ENCODE assay signal across 23 cellular contexts in the genomic region with DNA sequence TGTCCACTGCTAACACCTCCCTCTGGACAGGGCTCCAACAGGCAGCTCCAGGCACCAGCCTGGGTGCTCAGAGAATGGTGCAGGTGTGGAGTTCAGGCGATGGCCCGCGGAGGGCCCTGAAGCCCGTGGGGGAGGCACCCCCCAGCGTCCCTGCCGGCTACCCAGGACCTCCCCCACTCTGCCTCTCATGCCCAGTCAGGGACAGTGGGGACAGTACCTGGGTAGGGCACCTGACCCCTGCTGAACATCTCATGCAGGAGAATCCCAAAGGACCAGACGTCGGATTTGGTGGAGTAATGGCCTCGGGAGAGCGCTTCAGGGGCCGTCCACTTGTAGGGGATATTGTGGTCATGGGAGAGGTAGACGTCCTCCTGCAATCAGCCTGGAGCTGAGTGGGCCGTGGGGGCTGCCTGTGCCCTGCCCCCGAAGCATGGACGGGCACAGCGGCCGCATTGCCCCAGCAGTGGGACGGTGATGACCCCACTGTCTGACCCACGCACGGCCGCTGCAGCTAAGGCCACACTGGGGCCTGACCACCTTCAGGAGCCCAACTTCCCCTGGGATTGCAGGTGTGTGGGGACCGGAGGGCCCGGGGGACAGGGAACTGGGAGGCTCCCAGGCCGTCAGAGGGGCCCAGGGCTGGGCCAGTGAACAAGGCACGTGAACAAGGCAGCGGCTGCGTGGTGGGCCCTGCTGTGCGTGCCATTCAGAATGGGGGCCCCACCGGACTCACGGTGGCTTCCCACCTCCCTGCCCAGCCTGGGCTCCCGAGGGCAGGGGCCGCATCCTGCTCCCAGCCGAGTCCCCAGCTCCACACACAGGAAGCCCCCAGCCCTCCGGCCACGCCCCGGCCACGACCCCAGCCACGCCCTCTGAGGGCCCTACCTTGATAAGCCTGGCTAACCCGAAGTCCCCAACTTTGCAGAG. TPM values are rescaled to one million over a fixed set of nuclear protein-coding genes. Genes with fewer than 3 reads are reported as not detected.
A peak's percentile ranks its signal among the peaks of the same experiment; 100 is the strongest.
DNase-seq lines count a peak whose midpoint lies in the region; ATAC-seq and TF ChIP-seq lines count a peak whose summit lies in the region.
"Had no signal": no experiment of that assay in that cellular context is flagged by ENCODE, and none has a peak within 500 bp of the region (broad histone marks: within the 10 kb centered on the region; RNA-seq: fewer than 3 reads in every experiment).

No MANE protein-coding gene starts in this region.

- intact Hi-C loops in Calu3 (cut with micrococcal nuclease; ENCODE audit: unreplicated experiment) (no loop called here), IMR-90 (cut with micrococcal nuclease) (loop anchor here (10.0 kb wide), 1 partner anchor 125 kb away; a partner anchor contains a TSS), left ventricle myocardium superior (cut with micrococcal nuclease) (no loop called here)

- no peaks in the 10 kb centered on the region for H3K27me3 Mint-ChIP-seq in Calu3 (ENCODE audit: unreplicated experiment)
- H3K27me3 Mint-ChIP-seq in activated naive CD8-positive, alpha-beta T cell treated with anti-CD3 and anti-CD28 coated beads for 36 hours: no peaks in the 10 kb centered on the region
- H3K27me3 Mint-ChIP-seq: activated T-cell treated with anti-CD3 and anti-CD28 coated beads, Interleukin-2, amount 50 U/mL, for 24 hours had no signal

- H3K79me1 ChIP-seq in IMR-90 (ENCODE audit: low read depth in 1 of 2, low read length in 2 of 2): no peaks in the 10 kb centered on the region

- H3K14ac ChIP-seq in IMR-90 (replicated peaks; ENCODE audit: low read depth, low read length): no peak overlapping the region

- H3K4ac ChIP-seq in IMR-90 (ENCODE audit: low read depth, low read length): no peak overlapping the region

- no peaks in the 10 kb centered on the region for H3K9me1 ChIP-seq in IMR-90 (ENCODE audit: insufficient read depth, low read length)

- H4K20me1 ChIP-seq in IMR-90 (ENCODE audit: insufficient read depth, low read length) (no peaks in the 10 kb centered on the region), osteoblast (ENCODE audit: insufficient read depth, low read length) (peaks cover 7% of the 10 kb centered on the region)

- no peak overlapping the region for H2BK5ac ChIP-seq in IMR-90 (ENCODE audit: low read depth, low read length, poor library complexity, severe bottlenecking)

- no peak for DNase-seq in Calu3
- no peak for DNase-seq in IMR-90
- peak; percentile 33 for DNase-seq in left ventricle myocardium superior
- peak; percentile 69 for DNase-seq in osteoblast (ENCODE audit: insufficient read length, low spot score, missing footprints)
- DNase-seq in NCI-H69 (lab: John Stamatoyannopoulos, UW): no peak
- DNase-seq in activated naive CD8-positive, alpha-beta T cell treated with anti-CD3 and anti-CD28 coated beads for 36 hours: no peak
- no peak for DNase-seq in GOT3 (lab: John Stamatoyannopoulos, UW)
- DNase-seq: activated CD4-positive, CD25-positive, alpha-beta regulatory T cell; activated CD8-positive, alpha-beta T cell treated with anti-CD3 and anti-CD28 coated beads, Interleukin-2, amount 10 ng/mL, durations not matched to agents 7 days and 5 days; DMS79 treated with DMSO at 0.1 percent for 48 hours; MG63; NCI-H1417 treated with DMSO at 0.1 percent for 48 hours; NCI-H526; stimulated activated CD4-positive, alpha-beta T cell treated with anti-CD3 and anti-CD28 coated beads, Interleukin-4, amount 100 ng/mL, for 1 hour; stimulated activated naive CD4-positive, alpha-beta T cell; SW 1271 had no signal

- peak overlapping the region; percentile 28 for H2AK9ac ChIP-seq in IMR-90 (replicated peaks; ENCODE audit: low read depth, low read length, poor library complexity)

- TF ChIP-seq CTCF in Calu3 (IDR thresholded peaks at IDR 0.05; ENCODE audit: unreplicated experiment): no peak
- no peak for TF ChIP-seq CTCF in IMR-90 (conservative IDR thresholded peaks at IDR 0.05; ENCODE audit: low read depth, low read length)
- no peak for TF ChIP-seq CTCF in osteoblast (IDR thresholded peaks at IDR 0.05; ENCODE audit: extremely low read depth, low read depth, low read length)

- no peak overlapping the region for H3K23ac ChIP-seq in IMR-90 (ENCODE audit: low read depth, low read length)

- no peak overlapping the region for H4K91ac ChIP-seq in IMR-90 (ENCODE audit: insufficient read depth, low read depth, low read length)

- dilution Hi-C loops in IMR-90 (cut with HindIII; ENCODE audit: low sequenced_read_pairs, unreplicated experiment): no loop called here

- no peak; the same call in 1 of the 2 replicates for TF ChIP-seq POLR2A in IMR-90 (IDR thresholded peaks at IDR 0.05; ENCODE audit: low read depth, low read length)

- H3K9me3 ChIP-seq in IMR-90 (ENCODE audit: control insufficient read depth, insufficient read depth, low read length) (no peaks in the 10 kb centered on the region), osteoblast (ENCODE audit: low read depth, low read length) (no peaks in the 10 kb centered on the region)
- H3K9me3 ChIP-seq: left lung, MG63, neutrophil, thoracic aorta had no signal

- H4K5ac ChIP-seq in IMR-90 (ENCODE audit: low read depth, low read length): no peak overlapping the region

- H2AFZ ChIP-seq in IMR-90 (replicated peaks; ENCODE audit: low read length, poor library complexity) (no peak overlapping the region), osteoblast (ENCODE audit: low read length) (no peak overlapping the region)

- in situ Hi-C loops in IMR-90 (cut with MboI; ENCODE audit: low sequenced_read_pairs): loop anchor here (10.0 kb wide), 2 partner anchors 335 to 445 kb away; a partner anchor contains a TSS

- no peak overlapping the region for H3K18ac ChIP-seq in IMR-90 (ENCODE audit: low read depth, low read length)

- H3K9ac ChIP-seq in IMR-90 (ENCODE audit: low read depth, low read length): no peak overlapping the region

- no peak overlapping the region for H3K27ac ChIP-seq in IMR-90 (ENCODE audit: insufficient read depth, low read length)
- H3K27ac ChIP-seq in osteoblast (ENCODE audit: low read depth, low read length): no peak overlapping the region
- H3K27ac ChIP-seq: left lung, neutrophil, thoracic aorta had no signal

- CTCF ChIA-PET in Calu3 (lab: Charles Lee): no interaction called here
- CTCF ChIA-PET in IMR-90 (lab: Yijun Ruan, JAX): no interaction called here

- peaks cover 33% of the 10 kb centered on the region for H3K4me1 Mint-ChIP-seq in Calu3 (ENCODE audit: low read depth, unreplicated experiment)
- peaks cover 4% of the 10 kb centered on the region for H3K4me1 Mint-ChIP-seq in activated naive CD8-positive, alpha-beta T cell treated with anti-CD3 and anti-CD28 coated beads for 36 hours

- no peaks in the 10 kb centered on the region for H3K79me2 ChIP-seq in osteoblast (ENCODE audit: insufficient read depth, low read length)

- POLR2A ChIA-PET in IMR-90 (lab: Charles Lee; ENCODE audit: unreplicated experiment): interaction anchor here (0.5 kb wide), 1 partner anchor 180 kb away, joined by 4 read pairs; no protein-coding TSS in a partner anchor

- no peak for TF ChIP-seq RAD21 in IMR-90 (IDR thresholded peaks at IDR 0.05; ENCODE audit: low read length)

- no peak overlapping the region for H3K56ac ChIP-seq in IMR-90 (ENCODE audit: extremely low read depth, insufficient read depth, low read length)

- no peak overlapping the region for H2BK15ac ChIP-seq in IMR-90 (ENCODE audit: low read depth, low read length)

- H3K27ac Mint-ChIP-seq in Calu3 (ENCODE audit: unreplicated experiment): peak overlapping the region; percentile 56
- H3K27ac Mint-ChIP-seq in activated naive CD8-positive, alpha-beta T cell treated with anti-CD3 and anti-CD28 coated beads for 36 hours: no peak overlapping the region
- H3K27ac Mint-ChIP-seq: activated CD8-positive, alpha-beta T cell treated with anti-CD3 and anti-CD28 coated beads, Interleukin-2, amount 10 ng/mL, durations not matched to agents 7 days and 5 days; activated T-cell treated with anti-CD3 and anti-CD28 coated beads, Interleukin-2, amount 50 U/mL, for 24 hours; dendritic cell treated with granulocyte-macrophage colony-stimulating factor and Interleukin-4, amounts not matched to agents 40 ng/mL and 50 ng/mL, for 4 days had no signal

- H3K27me3 ChIP-seq in IMR-90 (ENCODE audit: control insufficient read depth, insufficient read depth, low read length): peaks cover 4% of the 10 kb centered on the region; the same call in 1 of the 2 replicates
- peaks cover 9% of the 10 kb centered on the region for H3K27me3 ChIP-seq in osteoblast (ENCODE audit: insufficient read depth, low read length)
- H3K27me3 ChIP-seq: MG63 had no signal

- H3K36me3 ChIP-seq in IMR-90 (ENCODE audit: control insufficient read depth, insufficient read depth, low read length): no peaks in the 10 kb centered on the region
- no peaks in the 10 kb centered on the region for H3K36me3 ChIP-seq in osteoblast (ENCODE audit: insufficient read depth, low read length)
- H3K36me3 ChIP-seq: left lung, MG63, neutrophil, thoracic aorta had no signal

- H2BK20ac ChIP-seq in IMR-90 (ENCODE audit: low read depth, low read length): no peak overlapping the region

- BruUV-seq in Calu3 (replicated peaks; lab: Mats Ljungman, UMichigan): no TSS peak
- BruUV-seq in IMR-90 (replicated peaks; lab: Mats Ljungman, UMichigan): no TSS peak

- no peak overlapping the region for H2BK120ac ChIP-seq in IMR-90 (ENCODE audit: low read depth, low read length)

- H3K4me1 ChIP-seq in IMR-90 (ENCODE audit: control insufficient read depth, insufficient read depth, low read length): no peaks in the 10 kb centered on the region
- no peaks in the 10 kb centered on the region for H3K4me1 ChIP-seq in osteoblast (ENCODE audit: insufficient read depth, low read length)

- H3K4me3 ChIP-seq in IMR-90 (ENCODE audit: insufficient read depth, low read depth, low read length) (no peak overlapping the region), osteoblast (ENCODE audit: insufficient read depth, low read length) (no peak overlapping the region)
- H3K4me3 ChIP-seq: left lung, MG63, thoracic aorta had no signal

- ATAC-seq in IMR-90 (ENCODE audit: low read depth) (no peak), left ventricle myocardium superior (no peak)
- ATAC-seq: activated CD8-positive, alpha-beta T cell treated with anti-CD3 and anti-CD28 coated beads, Interleukin-2, amount 10 ng/mL, durations not matched to agents 7 days and 5 days had no signal

- H3K9me3 Mint-ChIP-seq in Calu3 (ENCODE audit: low read depth, unreplicated experiment): no peaks in the 10 kb centered on the region
- no peaks in the 10 kb centered on the region for H3K9me3 Mint-ChIP-seq in activated naive CD8-positive, alpha-beta T cell treated with anti-CD3 and anti-CD28 coated beads for 36 hours
- H3K9me3 Mint-ChIP-seq: activated T-cell treated with anti-CD3 and anti-CD28 coated beads, Interleukin-2, amount 50 U/mL, for 24 hours; dendritic cell treated with granulocyte-macrophage colony-stimulating factor and Interleukin-4, amounts not matched to agents 40 ng/mL and 50 ng/mL, for 4 days had no signal

- peaks cover 82% of the 10 kb centered on the region for H3K36me3 Mint-ChIP-seq in Calu3 (ENCODE audit: insufficient read depth, unreplicated experiment)
- H3K36me3 Mint-ChIP-seq in activated naive CD8-positive, alpha-beta T cell treated with anti-CD3 and anti-CD28 coated beads for 36 hours: no peaks in the 10 kb centered on the region

- H4K8ac ChIP-seq in IMR-90 (ENCODE audit: low read depth in 2 of 2, low read length in 2 of 2): no peak overlapping the region

- H3K4me2 ChIP-seq in IMR-90 (ENCODE audit: low read depth, low read length) (no peak overlapping the region), osteoblast (ENCODE audit: insufficient read depth, low read length) (no peak overlapping the region)

- H2AK5ac ChIP-seq in IMR-90 (ENCODE audit: low read depth, low read length): no peak overlapping the region

- WGBS in IMR-90 (ENCODE audit: extremely low coverage in 2 of 2, insufficient read length in 1 of 2), 2 experiments: 85% methylated on average over 26 of the region's 39 CpGs; no CpG with 5 or more reads in 1 of the 2 experiments

- no peak overlapping the region for H3K4me3 Mint-ChIP-seq in Calu3 (ENCODE audit: low read depth, unreplicated experiment)
- H3K4me3 Mint-ChIP-seq in activated naive CD8-positive, alpha-beta T cell treated with anti-CD3 and anti-CD28 coated beads for 36 hours: no peak overlapping the region
- H3K4me3 Mint-ChIP-seq: activated CD8-positive, alpha-beta T cell treated with anti-CD3 and anti-CD28 coated beads, Interleukin-2, amount 10 ng/mL, durations not matched to agents 7 days and 5 days; activated T-cell treated with anti-CD3 and anti-CD28 coated beads, Interleukin-2, amount 50 U/mL, for 24 hours; dendritic cell treated with granulocyte-macrophage colony-stimulating factor and Interleukin-4, amounts not matched to agents 40 ng/mL and 50 ng/mL, for 4 days had no signal

RNA-seq across cellular contexts. Expression of a gene that starts 7.1 kb away (rescaled TPM):
- total RNA-seq in Calu3 (2022) (15.9 and 22.5 TPM in 2 replicates), IMR-90 (2012; rRNA removed) (not detected in 2 replicates), left ventricle myocardium superior (not detected), osteoblast (under 0.01 TPM in 1 of 2 replicates, not detected in the other)
- polyA plus RNA-seq in IMR-90 (2012; rRNA removed): 0.07 TPM in 1 of 2 replicates, not detected in the other
- polyA plus RNA-seq in IMR-90 (2012; cell fraction: cytosol; rRNA removed): 0.03 and 0.04 TPM in 2 replicates
- polyA plus RNA-seq in IMR-90 (2012; cell fraction: nucleus; rRNA removed; ENCODE audit: low replicate concordance): 0.19 and 0.28 TPM in 2 replicates
- total RNA-seq in activated naive CD8-positive, alpha-beta T cell treated with anti-CD3 and anti-CD28 coated beads for 36 hours: under 1 TPM; 0.16 to 0.26 TPM

RNA-seq across cellular contexts. Expression of a gene that starts 9.6 kb away (rescaled TPM):
- 517 and 545 TPM in 2 replicates for total RNA-seq in Calu3 (2022)
- total RNA-seq in IMR-90 (2012; rRNA removed): 12.9 and 17.2 TPM in 2 replicates
- 171 and 200 TPM in 2 replicates for polyA plus RNA-seq in IMR-90 (2012; rRNA removed)
- 100 and 301 TPM in 2 replicates for polyA plus RNA-seq in IMR-90 (2012; cell fraction: cytosol; rRNA removed)
- polyA plus RNA-seq in IMR-90 (2012; cell fraction: nucleus; rRNA removed; ENCODE audit: low replicate concordance): 38.4 and 113 TPM in 2 replicates
- total RNA-seq in left ventricle myocardium superior: 307 TPM
- total RNA-seq in osteoblast: 52.2 and 85.4 TPM in 2 replicates
- total RNA-seq in activated naive CD8-positive, alpha-beta T cell treated with anti-CD3 and anti-CD28 coated beads for 36 hours: 100 to 1,000 TPM; 128 to 136 TPM

RNA-seq across cellular contexts. Expression of a gene that starts 17.4 kb away (rescaled TPM):
- total RNA-seq in Calu3 (2022) (not detected in 2 replicates), IMR-90 (2012; rRNA removed) (not detected in 2 replicates), left ventricle myocardium superior (not detected), osteoblast (not detected in 2 replicates)
- not detected in 2 replicates for polyA plus RNA-seq in IMR-90 (2012; rRNA removed)
- polyA plus RNA-seq in IMR-90 (2012; cell fraction: cytosol; rRNA removed): not detected in 2 replicates
- not detected in 2 replicates for polyA plus RNA-seq in IMR-90 (2012; cell fraction: nucleus; rRNA removed; ENCODE audit: low replicate concordance)
- not detected for total RNA-seq in activated naive CD8-positive, alpha-beta T cell treated with anti-CD3 and anti-CD28 coated beads for 36 hours
- total RNA-seq: activated CD8-positive, alpha-beta T cell treated with anti-CD3 and anti-CD28 coated beads, Interleukin-2, amount 10 ng/mL, durations not matched to agents 7 days and 5 days; left lung; mucosa of gallbladder; pulmonary artery endothelial cell; thoracic aorta had no signal

RNA-seq across cellular contexts. Expression of a gene that starts 23.8 kb away (rescaled TPM):
- total RNA-seq in Calu3 (2022): 0.24 TPM in 1 of 2 replicates, not detected in the other
- total RNA-seq in IMR-90 (2012; rRNA removed): 0.28 and 0.36 TPM in 2 replicates
- 1.0 and 1.6 TPM in 2 replicates for polyA plus RNA-seq in IMR-90 (2012; rRNA removed)
- 0.57 and 1.9 TPM in 2 replicates for polyA plus RNA-seq in IMR-90 (2012; cell fraction: cytosol; rRNA removed)
- 3.1 and 7.9 TPM in 2 replicates for polyA plus RNA-seq in IMR-90 (2012; cell fraction: nucleus; rRNA removed; ENCODE audit: low replicate concordance)
- 0.15 TPM for total RNA-seq in left ventricle myocardium superior
- total RNA-seq in osteoblast: under 0.01 TPM in 1 of 2 replicates, not detected in the other
- under 1 TPM; 0.10 to 0.20 TPM for total RNA-seq in activated naive CD8-positive, alpha-beta T cell treated with anti-CD3 and anti-CD28 coated beads for 36 hours

RNA-seq across cellular contexts. Expression of a gene that starts 31.2 kb away (rescaled TPM):
- total RNA-seq in Calu3 (2022) (359 and 393 TPM in 2 replicates), IMR-90 (2012; rRNA removed) (1.3 and 2.2 TPM in 2 replicates), left ventricle myocardium superior (1,346 TPM), osteoblast (not detected in 2 replicates)
- polyA plus RNA-seq in IMR-90 (2012; rRNA removed): 3.2 and 4.6 TPM in 2 replicates
- polyA plus RNA-seq in IMR-90 (2012; cell fraction: cytosol; rRNA removed): 3.8 and 11.2 TPM in 2 replicates
- polyA plus RNA-seq in IMR-90 (2012; cell fraction: nucleus; rRNA removed; ENCODE audit: low replicate concordance): 4.7 and 11.2 TPM in 2 replicates
- total RNA-seq in activated naive CD8-positive, alpha-beta T cell treated with anti-CD3 and anti-CD28 coated beads for 36 hours: under 1 TPM in 1 of 2 experiments, not detected in 1; 0.27 TPM
- total RNA-seq: activated CD8-positive, alpha-beta T cell treated with anti-CD3 and anti-CD28 coated beads, Interleukin-2, amount 10 ng/mL, durations not matched to agents 7 days and 5 days had no signal

Comparison
In these comparisons a context has a peak if more than half of its experiments do, and no peak if none do; other contexts are left out.
1. DNase-seq: peak in left ventricle myocardium superior (single experiment) and osteoblast (single experiment); none in Calu3 (single experiment), IMR-90 (single experiment), NCI-H69 (single experiment), activated naive CD8-positive, alpha-beta T cell treated with anti-CD3 and anti-CD28 coated beads for 36 hours (single experiment) and GOT3 (single experiment).
2. RNA of a gene that starts 7.1 kb away (total RNA-seq): 15.9 to 22.5 TPM in Calu3; 0.16 to 0.26 TPM in activated naive CD8-positive, alpha-beta T cell treated with anti-CD3 and anti-CD28 coated beads for 36 hours, not detected in left ventricle myocardium superior (single experiment), not detected in IMR-90 and under 0.01 TPM in osteoblast; every median in the first group is over 10 times any median in the second.